ENCODE assay signal across 17 cellular contexts in genomic region chrX:147848543-147849448, GRCh38.
"Had no signal": no experiment of that assay in that cellular context is flagged by ENCODE, and none has a peak within 500 bp of the region (broad histone marks: within the 10 kb centered on the region; RNA-seq: fewer than 3 reads in every experiment).

No MANE protein-coding gene starts in this region.

- H3K9me3 Mint-ChIP-seq: activated naive CD4-positive, alpha-beta T cell treated with anti-CD3 and anti-CD28 coated beads, Interleukin-2, amount 50 U/mL, for 24 hours had no signal

- H3K4me1 ChIP-seq: breast epithelium, psoas muscle, suprapubic skin, upper lobe of right lung had no signal

- H3K27me3 ChIP-seq: breast epithelium, suprapubic skin, upper lobe of right lung had no signal

- DNase-seq: activated effector memory CD4-positive, alpha-beta T cell treated with Interleukin-2 at 50 U/mL for 16 hours; activated T-cell treated with anti-CD3 and anti-CD28 coated beads, Interleukin-2, amount 50 U/mL, for 1 hour; dorsolateral prefrontal cortex; glutamatergic neuron; immature natural killer cell; naive thymus-derived CD4-positive, alpha-beta T cell; psoas muscle; stimulated activated CD4-positive, alpha-beta T cell treated with anti-CD3 and anti-CD28 coated beads, Interleukin-2, amount 100 ng/mL, for 48 hours; stimulated activated naive CD8-positive, alpha-beta T cell treated with anti-CD3 and anti-CD28 coated beads, Interleukin-15, Interleukin-2, amounts not matched to agents 100 U/mL and 50 U/mL, for 24 hours; T-helper 2 cell; upper lobe of right lung had no signal

- H3K9me3 ChIP-seq: breast epithelium, psoas muscle, suprapubic skin, upper lobe of right lung had no signal

- H3K27ac Mint-ChIP-seq: activated naive CD4-positive, alpha-beta T cell treated with anti-CD3 and anti-CD28 coated beads, Interleukin-2, amount 50 U/mL, for 24 hours; immature natural killer cell; naive thymus-derived CD4-positive, alpha-beta T cell had no signal

- H3K4me1 Mint-ChIP-seq: activated naive CD4-positive, alpha-beta T cell treated with anti-CD3 and anti-CD28 coated beads, Interleukin-2, amount 50 U/mL, for 24 hours; immature natural killer cell; naive thymus-derived CD4-positive, alpha-beta T cell had no signal

- FAIRE-seq: endometrium had no signal

- H3K36me3 ChIP-seq: breast epithelium, suprapubic skin, upper lobe of right lung had no signal

- H3K27ac ChIP-seq: breast epithelium, dorsolateral prefrontal cortex, psoas muscle, suprapubic skin, upper lobe of right lung had no signal

- H3K36me3 Mint-ChIP-seq: activated naive CD4-positive, alpha-beta T cell treated with anti-CD3 and anti-CD28 coated beads, Interleukin-2, amount 50 U/mL, for 24 hours; immature natural killer cell; naive thymus-derived CD4-positive, alpha-beta T cell had no signal

- H3K4me3 Mint-ChIP-seq: activated naive CD4-positive, alpha-beta T cell treated with anti-CD3 and anti-CD28 coated beads, Interleukin-2, amount 50 U/mL, for 24 hours; immature natural killer cell; naive thymus-derived CD4-positive, alpha-beta T cell had no signal

- ATAC-seq: esophagus mucosa; naive thymus-derived CD4-positive, alpha-beta T cell; psoas muscle; stimulated activated naive CD8-positive, alpha-beta T cell treated with anti-CD3 and anti-CD28 coated beads, Interleukin-15, Interleukin-2, amounts not matched to agents 100 U/mL and 50 U/mL, for 24 hours; upper lobe of right lung had no signal

- H3K4me3 ChIP-seq: breast epithelium, dorsolateral prefrontal cortex, lung, psoas muscle, suprapubic skin, upper lobe of right lung had no signal
